8 cellular contexts compared by ENCODE assay signal in the genomic region with DNA sequence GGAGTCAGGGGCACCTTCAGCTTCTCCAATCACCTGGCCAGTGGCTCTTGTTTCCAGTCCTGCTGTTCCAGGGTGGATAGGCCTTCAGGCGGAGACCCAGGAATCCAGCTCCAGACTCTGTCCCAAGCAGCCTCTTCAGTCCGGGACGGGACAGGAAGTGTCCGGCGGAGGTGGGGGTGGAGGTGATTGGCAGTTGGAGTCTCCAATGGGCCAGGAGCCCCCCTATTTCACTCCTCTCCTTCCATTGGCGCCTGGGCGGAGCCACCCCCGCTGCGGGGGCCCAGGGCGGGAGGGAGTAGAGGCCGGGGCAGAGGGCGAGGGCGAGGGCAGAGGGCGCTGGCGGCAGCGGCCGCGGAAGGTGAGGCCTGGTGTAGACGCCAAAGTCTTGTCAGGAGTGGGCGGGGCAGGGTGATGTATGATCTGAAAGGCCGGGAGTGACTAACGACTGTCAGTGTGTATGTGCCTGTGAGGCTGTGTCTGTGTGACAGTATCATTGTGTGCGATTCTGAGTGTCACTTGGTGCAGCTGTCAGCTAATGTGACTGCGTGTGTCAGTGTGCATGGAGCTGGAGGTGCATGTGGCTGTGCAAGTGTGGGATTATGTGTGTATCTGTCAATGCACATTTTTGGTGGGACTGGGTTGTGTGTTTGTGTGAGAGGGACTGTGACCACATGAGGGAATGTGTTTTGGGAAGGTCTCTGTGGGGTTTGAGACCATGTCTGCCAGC. TPM values are rescaled to one million over a fixed set of nuclear protein-coding genes. Genes with fewer than 3 reads are reported as not detected.
DNase-seq lines count a peak whose midpoint lies in the region; TF ChIP-seq lines count a peak whose summit lies in the region.

A gene (plus strand): TSS at position 310 of the 727 bp plus-strand sequence. CDS start 3,033 bp downstream, outside the sequence.

- peak within 1 kb of the TSS; percentile 83 to 97 (median 97) for H3K27ac Mint-ChIP-seq in brain

- DNase-seq in AG04449 (ENCODE audit: low read depth, low spot score): peak; percentile 40
- peak; percentile 91 for DNase-seq in SW480 (ENCODE audit: low spot score)
- DNase-seq in iPS DF 6.9 (ENCODE audit: low read depth, low spot score): peak; percentile 92
- no peak for DNase-seq in NCI-H446 treated with DMSO at 0.1 percent for 48 hours (lab: John Stamatoyannopoulos, UW)
- DNase-seq in NCI-H2081 (lab: John Stamatoyannopoulos, UW): no peak

- H3K27me3 Mint-ChIP-seq in brain: peaks cover under 1% of the 10 kb centered on the region

- H3K4me1 Mint-ChIP-seq in brain: peaks cover 79% of the 10 kb centered on the region

- H3K4me1 ChIP-seq in HEK293 (ENCODE audit: control insufficient read depth, insufficient read depth, low read length) (peaks cover 6% of the 10 kb centered on the region), iPS DF 6.9 (ENCODE audit: control insufficient read depth, insufficient read depth, low read length) (peaks cover 9% of the 10 kb centered on the region), rectal smooth muscle tissue (ENCODE audit: control insufficient read depth, insufficient read depth, low read length) (peaks cover 46% of the 10 kb centered on the region)

- peak within 1 kb of the TSS; percentile 56 to 85 (median 81) for H3K4me3 Mint-ChIP-seq in brain

- CTCF ChIA-PET in AG04449 (lab: Yijun Ruan, JAX) (interaction anchor here (0.9 to 13.8 kb wide), 9 partner anchors 12 to 273 kb away, joined by 3 to 153 read pairs (median 4); a partner anchor contains a TSS), HEK293 (lab: Yijun Ruan, JAX) (interaction anchor here (0.5 to 13.3 kb wide), 4 partner anchors 17 to 45 kb away, joined by 3 to 125 read pairs (median 4); a partner anchor contains a TSS)

- peak within 1 kb of the TSS; percentile 19 for H3K9ac ChIP-seq in rectal smooth muscle tissue (ENCODE audit: low read length)

- H3K9me3 Mint-ChIP-seq in brain: no peaks in the 10 kb centered on the region

- peak within 1 kb of the TSS; percentile 70 for H3K4me3 ChIP-seq in AG04449 (ENCODE audit: low read depth, low read length)
- H3K4me3 ChIP-seq in HEK293 (ENCODE audit: low read depth, low read length): peak within 1 kb of the TSS; percentile 34
- peak within 1 kb of the TSS; percentile 28; the same call in 1 of the 2 replicates for H3K4me3 ChIP-seq in iPS DF 6.9 (ENCODE audit: low read length)
- peak within 1 kb of the TSS; percentile 48 for H3K4me3 ChIP-seq in rectal smooth muscle tissue (ENCODE audit: low read length)

- H3K36me3 ChIP-seq in HEK293 (ENCODE audit: control insufficient read depth in 2 of 2, insufficient read depth in 1 of 2, low read length in 2 of 2) (peaks cover 0 to 40% of the 10 kb centered on the region in 2 experiments; a peak in 2 of 3 replicates), iPS DF 6.9 (ENCODE audit: control insufficient read depth, insufficient read depth, low read length) (peaks cover 8% of the 10 kb centered on the region), rectal smooth muscle tissue (ENCODE audit: control insufficient read depth, insufficient read depth, low read length) (peaks cover 15% of the 10 kb centered on the region)

- H3K27me3 ChIP-seq in iPS DF 6.9 (ENCODE audit: control insufficient read depth, insufficient read depth, low read length) (no peaks in the 10 kb centered on the region), rectal smooth muscle tissue (ENCODE audit: control insufficient read depth, insufficient read depth, low read length) (no peaks in the 10 kb centered on the region)

- H3K9me3 ChIP-seq in HEK293 (ENCODE audit: control insufficient read depth, insufficient read depth, low read depth, low read length) (no peaks in the 10 kb centered on the region), iPS DF 6.9 (ENCODE audit: control insufficient read depth, insufficient read depth, low read length) (no peaks in the 10 kb centered on the region)

- H3K27ac ChIP-seq in HEK293 (ENCODE audit: extremely low read depth, low read depth, low read length): peak within 1 kb of the TSS; percentile 29; the same call in 1 of the 2 replicates
- no peak within 1 kb of the TSS for H3K27ac ChIP-seq in iPS DF 6.9 (ENCODE audit: low read length)
- peak within 1 kb of the TSS; percentile 93 for H3K27ac ChIP-seq in rectal smooth muscle tissue (ENCODE audit: low read depth, low read length)

- TF ChIP-seq CTCF in AG04449 (IDR thresholded peaks at IDR 0.05; ENCODE audit: insufficient read depth, low read length, missing control alignments) (no peak), HEK293 (tag by site-specific recombination; IDR thresholded peaks at IDR 0.05) (no peak), brain (conservative IDR thresholded peaks at IDR 0.05) (no peak)

- no CpG with 5 or more reads among the region's 24 CpGs for WGBS in iPS DF 6.9 (ENCODE audit: insufficient coverage, insufficient read length)

- H3K36me3 Mint-ChIP-seq in brain: peaks cover 26% of the 10 kb centered on the region

- POLR2A ChIA-PET in AG04449 (lab: Yijun Ruan, JAX): interaction anchor here (0.6 to 2.5 kb wide), 4 partner anchors 9 to 1824 kb away, joined by 3 to 8 read pairs (median 4); a partner anchor contains a TSS
- POLR2A ChIA-PET in HEK293 (lab: Yijun Ruan, JAX): interaction anchor here (0.6 to 2.8 kb wide), 7 partner anchors 8 to 418 kb away, joined by 3 to 21 read pairs (median 5); a partner anchor contains a TSS

TF ChIP-seq in HEK293, 187 proteins besides CTCF, POLR2A, EP300 and RAD21 (continues in another document):
- TF ChIP-seq ZNF311 (tag by site-specific recombination; IDR thresholded peaks at IDR 0.05; ENCODE audit: borderline replicate concordance) (no peak), ZNF121 (tag by site-specific recombination; IDR thresholded peaks at IDR 0.05) (no peak), OVOL3 (tag by site-specific recombination; IDR thresholded peaks at IDR 0.05) (no peak), ZNF600 (tag by site-specific recombination; IDR thresholded peaks at IDR 0.05) (peak; percentile 51; the same call in 1 of the 2 replicates), GLI2 (tag by site-specific recombination; IDR thresholded peaks at IDR 0.05; ENCODE audit: borderline replicate concordance, low read depth) (no peak), ZNF266 (tag by site-specific recombination; IDR thresholded peaks at IDR 0.05; ENCODE audit: low read depth) (no peak), IKZF3 (tag by site-specific recombination; IDR thresholded peaks at IDR 0.05) (peak; percentile 70), HOXA7 (CRISPR knock-in tag; IDR thresholded peaks at IDR 0.05; ENCODE audit: borderline replicate concordance) (no peak), ZNF292 (tag by site-specific recombination; IDR thresholded peaks at IDR 0.05; ENCODE audit: borderline replicate concordance, low read depth) (no peak), ZNF560 (tag by site-specific recombination; IDR thresholded peaks at IDR 0.05; ENCODE audit: borderline replicate concordance) (no peak), ZNF133 (tag by site-specific recombination; IDR thresholded peaks at IDR 0.05) (no peak), ZNF555 (tag by site-specific recombination; conservative IDR thresholded peaks at IDR 0.05) (no peak), ZFHX2 (tag by site-specific recombination; conservative IDR thresholded peaks at IDR 0.05) (peak; percentile 92), ZBTB48 (tag by site-specific recombination; IDR thresholded peaks at IDR 0.05) (no peak), ZNF394 (tag by site-specific recombination; IDR thresholded peaks at IDR 0.05; ENCODE audit: borderline replicate concordance) (peak; percentile 84; the same call in 1 of the 2 replicates), ZNF776 (tag by site-specific recombination; IDR thresholded peaks at IDR 0.05; ENCODE audit: borderline replicate concordance) (no peak), TCF7L2 (IDR thresholded peaks at IDR 0.05; ENCODE audit: borderline replicate concordance, low read depth, low read length) (no peak), ZNF302 (tag by site-specific recombination; IDR thresholded peaks at IDR 0.05; ENCODE audit: low read depth) (no peak), ZNF629 (tag by site-specific recombination; IDR thresholded peaks at IDR 0.05) (peak; percentile 47), ZNF175 (tag by site-specific recombination; IDR thresholded peaks at IDR 0.05) (no peak)
- TF ChIP-seq, protein P1, sequence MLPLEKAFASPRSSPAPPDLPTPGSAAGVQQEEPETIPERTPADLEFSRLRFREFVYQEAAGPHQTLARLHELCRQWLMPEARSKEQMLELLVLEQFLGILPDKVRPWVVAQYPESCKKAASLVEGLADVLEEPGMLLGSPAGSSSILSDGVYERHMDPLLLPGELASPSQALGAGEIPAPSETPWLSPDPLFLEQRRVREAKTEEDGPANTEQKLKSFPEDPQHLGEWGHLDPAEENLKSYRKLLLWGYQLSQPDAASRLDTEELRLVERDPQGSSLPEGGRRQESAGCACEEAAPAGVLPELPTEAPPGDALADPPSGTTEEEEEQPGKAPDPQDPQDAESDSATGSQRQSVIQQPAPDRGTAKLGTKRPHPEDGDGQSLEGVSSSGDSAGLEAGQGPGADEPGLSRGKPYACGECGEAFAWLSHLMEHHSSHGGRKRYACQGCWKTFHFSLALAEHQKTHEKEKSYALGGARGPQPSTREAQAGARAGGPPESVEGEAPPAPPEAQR (tag by site-specific recombination; IDR thresholded peaks at IDR 0.05): no peak
- TF ChIP-seq, protein P2, sequence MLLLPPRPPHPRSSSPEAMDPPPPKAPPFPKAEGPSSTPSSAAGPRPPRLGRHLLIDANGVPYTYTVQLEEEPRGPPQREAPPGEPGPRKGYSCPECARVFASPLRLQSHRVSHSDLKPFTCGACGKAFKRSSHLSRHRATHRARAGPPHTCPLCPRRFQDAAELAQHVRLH (tag by site-specific recombination; IDR thresholded peaks at IDR 0.05): no peak

RNA-seq across cellular contexts. Expression of the gene that starts here (rescaled TPM):
- 8.0 TPM for polyA plus RNA-seq in brain (ENCODE audit: insufficient read depth, low read depth, low replicate concordance)

Comparison
In these comparisons a context has a peak if more than half of its experiments do, and no peak if none do; other contexts are left out.
1. DNase-seq: peak in AG04449 (single experiment), SW480 (single experiment) and iPS DF 6.9 (single experiment); none in NCI-H446 treated with DMSO at 0.1 percent for 48 hours (single experiment) and NCI-H2081 (0 of 2).
2. Peak in every context shown above with its lines, with median percentiles within 50 percentile points of each other: H3K4me3 ChIP-seq.